ENCODE assay signal across 1 cellular context in the genomic region with DNA sequence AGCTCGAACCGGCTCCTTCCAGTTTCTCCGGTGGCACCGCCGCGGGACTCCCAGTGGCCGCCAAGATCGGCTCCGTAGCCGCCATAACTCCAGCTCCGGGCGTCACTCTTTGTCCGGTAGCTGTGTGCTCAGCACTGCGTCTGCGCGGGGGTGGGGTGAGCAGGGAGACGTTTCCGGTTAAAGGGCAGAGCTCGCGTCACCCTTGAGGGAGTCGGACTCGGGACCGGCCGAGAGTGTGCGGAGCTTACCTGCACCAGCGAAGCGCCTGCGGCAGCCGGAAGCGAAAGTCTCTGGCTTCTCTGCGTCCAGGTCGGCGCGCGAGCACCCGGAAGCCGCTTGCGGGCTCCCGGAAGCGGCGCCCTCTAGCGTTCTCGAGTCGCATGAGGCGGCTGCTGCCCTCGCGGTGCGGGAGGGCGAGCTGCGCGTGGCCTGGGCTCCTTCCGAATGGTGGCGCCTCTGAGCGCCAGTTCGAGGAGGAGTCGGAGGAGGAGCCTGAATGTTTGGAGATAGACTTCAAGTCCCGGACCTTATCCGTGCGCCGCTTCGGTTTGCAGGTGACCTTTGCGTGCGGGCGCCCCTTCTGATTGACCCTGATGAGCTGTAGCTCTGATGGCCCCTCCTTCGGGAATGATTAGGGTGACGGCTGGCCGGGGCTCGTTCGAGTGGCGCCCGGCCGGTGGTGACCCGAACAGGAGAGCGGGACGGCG.
A peak's percentile ranks its signal among the peaks of the same experiment; 100 is the strongest.
TF ChIP-seq lines count a peak whose summit lies in the region.

A gene (minus strand): TSS at position 303 of the 707 bp plus-strand sequence. CDS start 218 bp downstream, at position 85.

TF ChIP-seq in HepG2, 621 proteins besides CTCF, POLR2A, EP300 and RAD21 (continued from another document and continues in another):
- TF ChIP-seq, protein P1, sequence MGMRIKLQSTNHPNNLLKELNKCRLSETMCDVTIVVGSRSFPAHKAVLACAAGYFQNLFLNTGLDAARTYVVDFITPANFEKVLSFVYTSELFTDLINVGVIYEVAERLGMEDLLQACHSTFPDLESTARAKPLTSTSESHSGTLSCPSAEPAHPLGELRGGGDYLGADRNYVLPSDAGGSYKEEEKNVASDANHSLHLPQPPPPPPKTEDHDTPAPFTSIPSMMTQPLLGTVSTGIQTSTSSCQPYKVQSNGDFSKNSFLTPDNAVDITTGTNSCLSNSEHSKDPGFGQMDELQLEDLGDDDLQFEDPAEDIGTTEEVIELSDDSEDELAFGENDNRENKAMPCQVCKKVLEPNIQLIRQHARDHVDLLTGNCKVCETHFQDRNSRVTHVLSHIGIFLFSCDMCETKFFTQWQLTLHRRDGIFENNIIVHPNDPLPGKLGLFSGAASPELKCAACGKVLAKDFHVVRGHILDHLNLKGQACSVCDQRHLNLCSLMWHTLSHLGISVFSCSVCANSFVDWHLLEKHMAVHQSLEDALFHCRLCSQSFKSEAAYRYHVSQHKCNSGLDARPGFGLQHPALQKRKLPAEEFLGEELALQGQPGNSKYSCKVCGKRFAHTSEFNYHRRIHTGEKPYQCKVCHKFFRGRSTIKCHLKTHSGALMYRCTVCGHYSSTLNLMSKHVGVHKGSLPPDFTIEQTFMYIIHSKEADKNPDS (CRISPR knock-in tag; IDR thresholded peaks at IDR 0.05) = no peak; the same call in 1 of the 2 replicates
- TF ChIP-seq ZFYVE20 (CRISPR knock-in tag; IDR thresholded peaks at IDR 0.05; ENCODE audit: borderline replicate concordance, low read depth) (peak; percentile 16; the same call in 1 of the 2 replicates), JUND (CRISPR knock-in tag; IDR thresholded peaks at IDR 0.05) (peak; percentile 77), ZNF451 (CRISPR knock-in tag; IDR thresholded peaks at IDR 0.05) (peak; percentile 99), SAP130 (CRISPR knock-in tag; IDR thresholded peaks at IDR 0.05; ENCODE audit: low read depth) (peak; percentile 96), ARHGAP35 (CRISPR knock-in tag; IDR thresholded peaks at IDR 0.05; ENCODE audit: borderline replicate concordance) (0 out of 2 replicates have a peak, but pooled peaks have one; percentile 83), CHD4 (IDR thresholded peaks at IDR 0.05; ENCODE audit: borderline replicate concordance, low read length) (no peak), IKZF1 (IDR thresholded peaks at IDR 0.05) (no peak), ISL2 (CRISPR knock-in tag; IDR thresholded peaks at IDR 0.05) (peak; percentile 86), JARID2 (CRISPR knock-in tag; IDR thresholded peaks at IDR 0.05; ENCODE audit: insufficient replicate concordance) (peak; percentile 5), GZF1 (CRISPR knock-in tag; IDR thresholded peaks at IDR 0.05) (peak; percentile 80; the same call in 1 of the 2 replicates), MBD4 (IDR thresholded peaks at IDR 0.05; ENCODE audit: borderline replicate concordance, low read length) (no peak), ZC3H13 (CRISPR knock-in tag; IDR thresholded peaks at IDR 0.05) (peak; percentile 99), ZNF660 (CRISPR knock-in tag; IDR thresholded peaks at IDR 0.05; ENCODE audit: borderline replicate concordance, low read depth) (0 out of 2 replicates have a peak, but pooled peaks have one; percentile 44), KDM5A (IDR thresholded peaks at IDR 0.05; ENCODE audit: borderline replicate concordance, low read length) (peak; percentile 77), ZNF33B (CRISPR knock-in tag; IDR thresholded peaks at IDR 0.05) (peak; percentile 96), ZNF709 (CRISPR knock-in tag; IDR thresholded peaks at IDR 0.05) (peak; percentile 85), NCOR1 (IDR thresholded peaks at IDR 0.05; ENCODE audit: borderline replicate concordance, low read length) (peak; percentile 20; the same call in 1 of the 2 replicates), GTF3A (CRISPR knock-in tag; conservative IDR thresholded peaks at IDR 0.05) (peak; percentile 35; the same call in 1 of the 2 replicates), RFXAP (CRISPR knock-in tag; IDR thresholded peaks at IDR 0.05; ENCODE audit: borderline replicate concordance) (peak; percentile 94), MED1 (CRISPR knock-in tag; IDR thresholded peaks at IDR 0.05) (peak; percentile 93), HHEX (CRISPR knock-in tag; IDR thresholded peaks at IDR 0.05) (no peak), ETV6 (CRISPR knock-in tag; conservative IDR thresholded peaks at IDR 0.05) (peak; percentile 95; the same call in 1 of the 2 replicates), ZNF329 (CRISPR knock-in tag; IDR thresholded peaks at IDR 0.05; ENCODE audit: low read depth) (peak; percentile 66; the same call in 1 of the 2 replicates), EED (CRISPR knock-in tag; IDR thresholded peaks at IDR 0.05) (peak; percentile 30), SSRP1 (CRISPR knock-in tag; IDR thresholded peaks at IDR 0.05) (no peak; the same call in 1 of the 2 replicates), SPEN (CRISPR knock-in tag; IDR thresholded peaks at IDR 0.05; ENCODE audit: low read depth) (peak; percentile 98), ZNF430 (CRISPR knock-in tag; IDR thresholded peaks at IDR 0.05) (peak; percentile 96), ZNF331 (CRISPR knock-in tag; IDR thresholded peaks at IDR 0.05) (peak; percentile 94), ZIK1 (CRISPR knock-in tag; IDR thresholded peaks at IDR 0.05; ENCODE audit: borderline replicate concordance, low read depth) (peak; percentile 94; the same call in 1 of the 2 replicates), FOXP1 (IDR thresholded peaks at IDR 0.05) (no peak), FOXP1 (CRISPR knock-in tag; IDR thresholded peaks at IDR 0.05) (peak; percentile 40; the same call in 1 of the 2 replicates), ZNF644 (CRISPR knock-in tag; IDR thresholded peaks at IDR 0.05; ENCODE audit: low read depth) (peak; percentile 31), ZNF879 (CRISPR knock-in tag; IDR thresholded peaks at IDR 0.05) (peak; percentile 70; the same call in 1 of the 2 replicates), U2AF1 (optimal IDR thresholded peaks at IDR 0.05; ENCODE audit: low read depth, low read length) (peak; percentile 97), AGO1 (IDR thresholded peaks at IDR 0.05; ENCODE audit: low read depth, low read length, poor library complexity, severe bottlenecking) (peak; percentile 74), ZNF432 (CRISPR knock-in tag; IDR thresholded peaks at IDR 0.05; ENCODE audit: borderline replicate concordance) (no peak), ZNF496 (CRISPR knock-in tag; IDR thresholded peaks at IDR 0.05; ENCODE audit: insufficient replicate concordance) (no peak)
- TF ChIP-seq, protein P2, sequence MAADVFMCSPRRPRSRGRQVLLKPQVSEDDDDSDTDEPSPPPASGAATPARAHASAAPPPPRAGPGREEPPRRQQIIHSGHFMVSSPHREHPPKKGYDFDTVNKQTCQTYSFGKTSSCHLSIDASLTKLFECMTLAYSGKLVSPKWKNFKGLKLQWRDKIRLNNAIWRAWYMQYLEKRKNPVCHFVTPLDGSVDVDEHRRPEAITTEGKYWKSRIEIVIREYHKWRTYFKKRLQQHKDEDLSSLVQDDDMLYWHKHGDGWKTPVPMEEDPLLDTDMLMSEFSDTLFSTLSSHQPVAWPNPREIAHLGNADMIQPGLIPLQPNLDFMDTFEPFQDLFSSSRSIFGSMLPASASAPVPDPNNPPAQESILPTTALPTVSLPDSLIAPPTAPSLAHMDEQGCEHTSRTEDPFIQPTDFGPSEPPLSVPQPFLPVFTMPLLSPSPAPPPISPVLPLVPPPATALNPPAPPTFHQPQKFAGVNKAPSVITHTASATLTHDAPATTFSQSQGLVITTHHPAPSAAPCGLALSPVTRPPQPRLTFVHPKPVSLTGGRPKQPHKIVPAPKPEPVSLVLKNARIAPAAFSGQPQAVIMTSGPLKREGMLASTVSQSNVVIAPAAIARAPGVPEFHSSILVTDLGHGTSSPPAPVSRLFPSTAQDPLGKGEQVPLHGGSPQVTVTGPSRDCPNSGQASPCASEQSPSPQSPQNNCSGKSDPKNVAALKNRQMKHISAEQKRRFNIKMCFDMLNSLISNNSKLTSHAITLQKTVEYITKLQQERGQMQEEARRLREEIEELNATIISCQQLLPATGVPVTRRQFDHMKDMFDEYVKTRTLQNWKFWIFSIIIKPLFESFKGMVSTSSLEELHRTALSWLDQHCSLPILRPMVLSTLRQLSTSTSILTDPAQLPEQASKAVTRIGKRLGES (CRISPR knock-in tag; IDR thresholded peaks at IDR 0.05; ENCODE audit: borderline replicate concordance) = peak; percentile 20; the same call in 1 of the 2 replicates
- TF ChIP-seq, protein P3, sequence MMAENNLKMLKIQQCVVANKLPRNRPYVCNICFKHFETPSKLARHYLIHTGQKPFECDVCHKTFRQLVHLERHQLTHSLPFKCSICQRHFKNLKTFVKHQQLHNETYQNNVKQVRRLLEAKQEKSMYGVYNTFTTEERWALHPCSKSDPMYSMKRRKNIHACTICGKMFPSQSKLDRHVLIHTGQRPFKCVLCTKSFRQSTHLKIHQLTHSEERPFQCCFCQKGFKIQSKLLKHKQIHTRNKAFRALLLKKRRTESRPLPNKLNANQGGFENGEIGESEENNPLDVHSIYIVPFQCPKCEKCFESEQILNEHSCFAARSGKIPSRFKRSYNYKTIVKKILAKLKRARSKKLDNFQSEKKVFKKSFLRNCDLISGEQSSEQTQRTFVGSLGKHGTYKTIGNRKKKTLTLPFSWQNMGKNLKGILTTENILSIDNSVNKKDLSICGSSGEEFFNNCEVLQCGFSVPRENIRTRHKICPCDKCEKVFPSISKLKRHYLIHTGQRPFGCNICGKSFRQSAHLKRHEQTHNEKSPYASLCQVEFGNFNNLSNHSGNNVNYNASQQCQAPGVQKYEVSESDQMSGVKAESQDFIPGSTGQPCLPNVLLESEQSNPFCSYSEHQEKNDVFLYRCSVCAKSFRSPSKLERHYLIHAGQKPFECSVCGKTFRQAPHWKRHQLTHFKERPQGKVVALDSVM (CRISPR knock-in tag; IDR thresholded peaks at IDR 0.05) = peak; percentile 80
- TF ChIP-seq, protein P4, sequence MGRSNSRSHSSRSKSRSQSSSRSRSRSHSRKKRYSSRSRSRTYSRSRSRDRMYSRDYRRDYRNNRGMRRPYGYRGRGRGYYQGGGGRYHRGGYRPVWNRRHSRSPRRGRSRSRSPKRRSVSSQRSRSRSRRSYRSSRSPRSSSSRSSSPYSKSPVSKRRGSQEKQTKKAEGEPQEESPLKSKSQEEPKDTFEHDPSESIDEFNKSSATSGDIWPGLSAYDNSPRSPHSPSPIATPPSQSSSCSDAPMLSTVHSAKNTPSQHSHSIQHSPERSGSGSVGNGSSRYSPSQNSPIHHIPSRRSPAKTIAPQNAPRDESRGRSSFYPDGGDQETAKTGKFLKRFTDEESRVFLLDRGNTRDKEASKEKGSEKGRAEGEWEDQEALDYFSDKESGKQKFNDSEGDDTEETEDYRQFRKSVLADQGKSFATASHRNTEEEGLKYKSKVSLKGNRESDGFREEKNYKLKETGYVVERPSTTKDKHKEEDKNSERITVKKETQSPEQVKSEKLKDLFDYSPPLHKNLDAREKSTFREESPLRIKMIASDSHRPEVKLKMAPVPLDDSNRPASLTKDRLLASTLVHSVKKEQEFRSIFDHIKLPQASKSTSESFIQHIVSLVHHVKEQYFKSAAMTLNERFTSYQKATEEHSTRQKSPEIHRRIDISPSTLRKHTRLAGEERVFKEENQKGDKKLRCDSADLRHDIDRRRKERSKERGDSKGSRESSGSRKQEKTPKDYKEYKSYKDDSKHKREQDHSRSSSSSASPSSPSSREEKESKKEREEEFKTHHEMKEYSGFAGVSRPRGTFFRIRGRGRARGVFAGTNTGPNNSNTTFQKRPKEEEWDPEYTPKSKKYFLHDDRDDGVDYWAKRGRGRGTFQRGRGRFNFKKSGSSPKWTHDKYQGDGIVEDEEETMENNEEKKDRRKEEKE (IDR thresholded peaks at IDR 0.05) = no peak
- TF ChIP-seq, protein P5, sequence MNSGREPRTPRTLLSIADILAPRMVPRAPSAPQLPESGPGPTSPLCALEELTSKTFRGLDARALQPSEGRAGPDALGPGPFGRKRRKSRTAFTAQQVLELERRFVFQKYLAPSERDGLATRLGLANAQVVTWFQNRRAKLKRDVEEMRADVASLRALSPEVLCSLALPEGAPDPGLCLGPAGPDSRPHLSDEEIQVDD (CRISPR knock-in tag; IDR thresholded peaks at IDR 0.05; ENCODE audit: borderline replicate concordance) = no peak; the same call in 1 of the 2 replicates
- TF ChIP-seq, protein P6, sequence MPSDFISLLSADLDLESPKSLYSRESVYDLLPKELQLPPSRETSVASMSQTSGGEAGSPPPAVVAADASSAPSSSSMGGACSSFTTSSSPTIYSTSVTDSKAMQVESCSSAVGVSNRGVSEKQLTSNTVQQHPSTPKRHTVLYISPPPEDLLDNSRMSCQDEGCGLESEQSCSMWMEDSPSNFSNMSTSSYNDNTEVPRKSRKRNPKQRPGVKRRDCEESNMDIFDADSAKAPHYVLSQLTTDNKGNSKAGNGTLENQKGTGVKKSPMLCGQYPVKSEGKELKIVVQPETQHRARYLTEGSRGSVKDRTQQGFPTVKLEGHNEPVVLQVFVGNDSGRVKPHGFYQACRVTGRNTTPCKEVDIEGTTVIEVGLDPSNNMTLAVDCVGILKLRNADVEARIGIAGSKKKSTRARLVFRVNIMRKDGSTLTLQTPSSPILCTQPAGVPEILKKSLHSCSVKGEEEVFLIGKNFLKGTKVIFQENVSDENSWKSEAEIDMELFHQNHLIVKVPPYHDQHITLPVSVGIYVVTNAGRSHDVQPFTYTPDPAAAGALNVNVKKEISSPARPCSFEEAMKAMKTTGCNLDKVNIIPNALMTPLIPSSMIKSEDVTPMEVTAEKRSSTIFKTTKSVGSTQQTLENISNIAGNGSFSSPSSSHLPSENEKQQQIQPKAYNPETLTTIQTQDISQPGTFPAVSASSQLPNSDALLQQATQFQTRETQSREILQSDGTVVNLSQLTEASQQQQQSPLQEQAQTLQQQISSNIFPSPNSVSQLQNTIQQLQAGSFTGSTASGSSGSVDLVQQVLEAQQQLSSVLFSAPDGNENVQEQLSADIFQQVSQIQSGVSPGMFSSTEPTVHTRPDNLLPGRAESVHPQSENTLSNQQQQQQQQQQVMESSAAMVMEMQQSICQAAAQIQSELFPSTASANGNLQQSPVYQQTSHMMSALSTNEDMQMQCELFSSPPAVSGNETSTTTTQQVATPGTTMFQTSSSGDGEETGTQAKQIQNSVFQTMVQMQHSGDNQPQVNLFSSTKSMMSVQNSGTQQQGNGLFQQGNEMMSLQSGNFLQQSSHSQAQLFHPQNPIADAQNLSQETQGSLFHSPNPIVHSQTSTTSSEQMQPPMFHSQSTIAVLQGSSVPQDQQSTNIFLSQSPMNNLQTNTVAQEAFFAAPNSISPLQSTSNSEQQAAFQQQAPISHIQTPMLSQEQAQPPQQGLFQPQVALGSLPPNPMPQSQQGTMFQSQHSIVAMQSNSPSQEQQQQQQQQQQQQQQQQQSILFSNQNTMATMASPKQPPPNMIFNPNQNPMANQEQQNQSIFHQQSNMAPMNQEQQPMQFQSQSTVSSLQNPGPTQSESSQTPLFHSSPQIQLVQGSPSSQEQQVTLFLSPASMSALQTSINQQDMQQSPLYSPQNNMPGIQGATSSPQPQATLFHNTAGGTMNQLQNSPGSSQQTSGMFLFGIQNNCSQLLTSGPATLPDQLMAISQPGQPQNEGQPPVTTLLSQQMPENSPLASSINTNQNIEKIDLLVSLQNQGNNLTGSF (CRISPR knock-in tag; IDR thresholded peaks at IDR 0.05) = peak; percentile 65; the same call in 1 of the 2 replicates
- TF ChIP-seq, protein P7, sequence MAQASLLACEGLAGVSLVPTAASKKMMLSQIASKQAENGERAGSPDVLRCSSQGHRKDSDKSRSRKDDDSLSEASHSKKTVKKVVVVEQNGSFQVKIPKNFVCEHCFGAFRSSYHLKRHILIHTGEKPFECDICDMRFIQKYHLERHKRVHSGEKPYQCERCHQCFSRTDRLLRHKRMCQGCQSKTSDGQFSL (CRISPR knock-in tag; IDR thresholded peaks at IDR 0.05) = peak; percentile 47
